21 cellular contexts compared by ENCODE assay signal in the genomic region with DNA sequence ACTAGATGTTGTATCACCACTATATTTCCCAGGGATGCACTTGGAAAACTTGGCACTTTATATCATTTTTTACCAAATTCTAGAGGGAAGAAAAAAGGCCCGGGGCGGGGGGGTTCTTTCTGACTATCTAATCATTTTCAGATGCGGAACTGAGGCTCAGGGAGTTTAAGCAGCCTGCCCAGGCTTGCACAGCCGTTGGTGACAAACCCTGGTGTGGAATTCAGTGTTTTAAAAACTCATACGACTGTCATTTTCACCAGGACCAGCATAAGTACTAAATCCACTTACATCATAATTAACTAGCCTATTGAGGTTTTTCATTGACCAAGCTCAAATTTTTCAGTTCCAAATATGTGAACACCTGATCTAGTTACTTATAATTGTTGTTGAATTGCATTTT.
A peak's percentile ranks its signal among the peaks of the same experiment; 100 is the strongest.
DNase-seq lines count a peak whose midpoint lies in the region; ATAC-seq, FAIRE-seq and TF ChIP-seq lines count a peak whose summit lies in the region.
"Had no signal": no experiment of that assay in that cellular context is flagged by ENCODE, and none has a peak within 500 bp of the region (broad histone marks: within the 10 kb centered on the region; RNA-seq: fewer than 3 reads in every experiment).

No MANE protein-coding gene starts in this region.

- H3K4me1 ChIP-seq in HUES48 (ENCODE audit: control insufficient read depth, insufficient read depth, low read length) (peaks cover 14% of the 10 kb centered on the region), foreskin keratinocyte (peaks cover 11% of the 10 kb centered on the region), A673 (ENCODE audit: insufficient read depth, low read length, poor library complexity, severe bottlenecking) (peaks cover 10% of the 10 kb centered on the region)
- H3K4me1 ChIP-seq: BLaER1 treated with 17β-estradiol and CSF1 and Interleukin-3, amounts not matched to agents 10 nM and 100 nM had no signal

- DNase-seq in GM12865 (ENCODE audit: low read depth) (peak; percentile 4), bronchial epithelial cell (ENCODE audit: low read depth) (peak; percentile 84), foreskin keratinocyte (peak; percentile 21 to 66), A673 (ENCODE audit: low spot score) (no peak)
- no peak for DNase-seq in stimulated activated CD4-positive, alpha-beta T cell treated with anti-CD3 and anti-CD28 coated beads, Interleukin-12 subunit alpha, Interleukin-12 subunit beta, amount 100 ng/mL, for 4 hours
- DNase-seq: 8988T; CD4-positive, alpha-beta T cell; CD8-positive, alpha-beta memory T cell; DMS 273 treated with DMSO at 0.1 percent for 48 hours; DMS79; EL; GDM1 had no signal

- H3K4me3 ChIP-seq in GM12865 (ENCODE audit: low read depth, low read length) (no peak overlapping the region), HUES48 (ENCODE audit: low read depth, low read length) (no peak overlapping the region), bronchial epithelial cell (ENCODE audit: low read depth, low read length) (no peak overlapping the region), A673 (ENCODE audit: low read depth, low read length, poor library complexity, severe bottlenecking) (no peak overlapping the region)
- H3K4me3 ChIP-seq: BLaER1 treated with 17β-estradiol and CSF1 and Interleukin-3, amounts not matched to agents 10 nM and 100 nM; GM23248 had no signal

- H3K27ac ChIP-seq in HUES48 (ENCODE audit: low read depth, low read length) (peak overlapping the region; percentile 20), foreskin keratinocyte (no peak overlapping the region), A673 (ENCODE audit: low read depth, low read length, poor library complexity, severe bottlenecking) (no peak overlapping the region)
- H3K27ac ChIP-seq: BLaER1 treated with 17β-estradiol and CSF1 and Interleukin-3, amounts not matched to agents 10 nM and 100 nM; GM23248 had no signal

- no peak for FAIRE-seq in bronchial epithelial cell (lab: Jason Lieb, UNC)
- FAIRE-seq: D721Med, GM12891, GM18507, H1 had no signal

- H3K36me3 ChIP-seq in HUES48 (ENCODE audit: control insufficient read depth, insufficient read depth, low read length) (no peaks in the 10 kb centered on the region), bronchial epithelial cell (ENCODE audit: control insufficient read depth, insufficient read depth, low read length) (no peaks in the 10 kb centered on the region), A673 (ENCODE audit: insufficient read depth, low read length, poor library complexity, severe bottlenecking) (no peaks in the 10 kb centered on the region)
- H3K36me3 ChIP-seq: BLaER1 treated with 17β-estradiol and CSF1 and Interleukin-3, amounts not matched to agents 10 nM and 100 nM had no signal

- POLR2A ChIA-PET in A673 (lab: Charles Lee; ENCODE audit: low non-redundant PET): no interaction called here

- no peak for TF ChIP-seq CTCF in GM12865 (IDR thresholded peaks at IDR 0.05; ENCODE audit: insufficient read depth, low read depth, low read length, missing control alignments)
- no peak for TF ChIP-seq CTCF in bronchial epithelial cell (IDR thresholded peaks at IDR 0.05; ENCODE audit: insufficient read depth, low read length, severe bottlenecking)
- no peak for TF ChIP-seq CTCF in foreskin keratinocyte (conservative IDR thresholded peaks at IDR 0.05)
- TF ChIP-seq CTCF in A673 (conservative IDR thresholded peaks at IDR 0.05; ENCODE audit: low read depth, low read length): no peak

- H3K9ac ChIP-seq in HUES48 (ENCODE audit: low read depth, low read length): no peak overlapping the region
- H3K9ac ChIP-seq: BLaER1 treated with 17β-estradiol and CSF1 and Interleukin-3, amounts not matched to agents 10 nM and 100 nM; GM23248 had no signal

- H3K27me3 ChIP-seq in HUES48 (ENCODE audit: control insufficient read depth, insufficient read depth, low read length) (no peaks in the 10 kb centered on the region), bronchial epithelial cell (ENCODE audit: control insufficient read depth, insufficient read depth, low read length) (no peaks in the 10 kb centered on the region), foreskin keratinocyte (no peaks in the 10 kb centered on the region), A673 (replicated peaks; ENCODE audit: insufficient read depth, low read depth, low read length, poor library complexity) (no peaks in the 10 kb centered on the region)
- H3K27me3 ChIP-seq: BLaER1 treated with 17β-estradiol and CSF1 and Interleukin-3, amounts not matched to agents 10 nM and 100 nM had no signal

- no TSS peak for BruUV-seq in A673 (replicated peaks; lab: Mats Ljungman, UMichigan)

- no peaks in the 10 kb centered on the region for H3K9me3 ChIP-seq in HUES48 (ENCODE audit: control insufficient read depth, insufficient read depth, low read length)
- H3K9me3 ChIP-seq in A673 (ENCODE audit: low read depth, low read length, poor library complexity, severe bottlenecking): no peaks in the 10 kb centered on the region
- H3K9me3 ChIP-seq: BLaER1 treated with 17β-estradiol and CSF1 and Interleukin-3, amounts not matched to agents 10 nM and 100 nM had no signal

- peak; percentile 76 for ATAC-seq in foreskin keratinocyte
- ATAC-seq in GM18909 (IDR thresholded peaks at IDR 0.05; ENCODE audit: poor library complexity, unreplicated experiment): no peak
- no peak for ATAC-seq in GM21737 (IDR thresholded peaks at IDR 0.05; ENCODE audit: unreplicated experiment)

- CTCF ChIA-PET in A673 (lab: Charles Lee): no interaction called here

- intact Hi-C loops in A673 (cut with micrococcal nuclease; ENCODE audit: unreplicated experiment): loop anchor here (1.0 to 5.0 kb wide), 2 partner anchors 293 to 994 kb away; no protein-coding TSS in a partner anchor

Comparison
In these comparisons a context has a peak if more than half of its experiments do, and no peak if none do; other contexts are left out.
1. DNase-seq: peak in GM12865 (single experiment), bronchial epithelial cell (single experiment) and foreskin keratinocyte (2 of 2); none in stimulated activated CD4-positive, alpha-beta T cell treated with anti-CD3 and anti-CD28 coated beads, Interleukin-12 subunit alpha, Interleukin-12 subunit beta, amount 100 ng/mL, for 4 hours (single experiment) and A673 (single experiment).